Comparison of ENCODE assay signal across 1 cellular context in the genomic region with DNA sequence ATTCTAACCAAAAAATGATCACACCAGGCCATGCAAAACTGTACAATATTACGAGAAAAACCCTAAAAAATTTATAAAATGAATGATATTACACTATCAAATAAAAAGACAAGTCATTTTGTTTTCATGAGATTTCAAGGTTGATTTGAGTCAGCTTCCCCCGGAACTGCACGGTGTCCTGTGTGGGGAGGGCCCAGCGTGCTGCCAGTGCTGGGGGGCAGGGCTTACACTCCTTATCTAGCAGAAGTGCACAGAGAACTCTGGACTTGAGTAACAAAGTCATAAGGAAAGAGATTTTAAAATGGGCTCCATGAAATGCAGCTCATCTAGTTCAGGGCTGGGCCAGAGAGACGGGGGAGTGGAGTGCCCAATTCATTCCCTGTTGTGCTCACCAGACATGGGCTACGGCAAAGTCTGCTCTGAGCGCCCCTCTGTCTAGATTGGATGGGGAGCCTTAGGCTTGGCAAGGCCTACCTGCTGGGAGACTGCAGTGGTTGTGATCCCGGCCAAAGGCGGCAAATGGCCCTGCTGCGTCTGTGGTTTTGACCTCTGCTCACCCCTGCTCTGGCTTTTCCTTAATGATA.
TF ChIP-seq lines count a peak whose summit lies in the region.

No MANE protein-coding gene starts in this region.

TF ChIP-seq in K562, 482 proteins besides CTCF, POLR2A, EP300 and RAD21 (continued from another document and continues in another):
- no peak for TF ChIP-seq UBTF (IDR thresholded peaks at IDR 0.05; ENCODE audit: borderline replicate concordance in 1 of 2, low read depth in 2 of 2, low read length in 2 of 2)
- no peak for TF ChIP-seq ASH1L (IDR thresholded peaks at IDR 0.05; ENCODE audit: borderline replicate concordance, low read depth, partially characterized antibody)
- TF ChIP-seq IRF2 (CRISPR knock-in tag; IDR thresholded peaks at IDR 0.05): no peak
- no peak for TF ChIP-seq BRCA1 (IDR thresholded peaks at IDR 0.05)
- no peak for TF ChIP-seq BRCA1 (CRISPR knock-in tag; IDR thresholded peaks at IDR 0.05)
- TF ChIP-seq FIP1L1 (IDR thresholded peaks at IDR 0.05; ENCODE audit: low read depth, low read length, poor library complexity, severe bottlenecking): no peak
- no peak for TF ChIP-seq RREB1 (CRISPR knock-in tag; IDR thresholded peaks at IDR 0.05)
- TF ChIP-seq NEUROD1 (IDR thresholded peaks at IDR 0.05; ENCODE audit: borderline replicate concordance, low read depth, low read length, partially characterized antibody): no peak
- TF ChIP-seq, protein P1, sequence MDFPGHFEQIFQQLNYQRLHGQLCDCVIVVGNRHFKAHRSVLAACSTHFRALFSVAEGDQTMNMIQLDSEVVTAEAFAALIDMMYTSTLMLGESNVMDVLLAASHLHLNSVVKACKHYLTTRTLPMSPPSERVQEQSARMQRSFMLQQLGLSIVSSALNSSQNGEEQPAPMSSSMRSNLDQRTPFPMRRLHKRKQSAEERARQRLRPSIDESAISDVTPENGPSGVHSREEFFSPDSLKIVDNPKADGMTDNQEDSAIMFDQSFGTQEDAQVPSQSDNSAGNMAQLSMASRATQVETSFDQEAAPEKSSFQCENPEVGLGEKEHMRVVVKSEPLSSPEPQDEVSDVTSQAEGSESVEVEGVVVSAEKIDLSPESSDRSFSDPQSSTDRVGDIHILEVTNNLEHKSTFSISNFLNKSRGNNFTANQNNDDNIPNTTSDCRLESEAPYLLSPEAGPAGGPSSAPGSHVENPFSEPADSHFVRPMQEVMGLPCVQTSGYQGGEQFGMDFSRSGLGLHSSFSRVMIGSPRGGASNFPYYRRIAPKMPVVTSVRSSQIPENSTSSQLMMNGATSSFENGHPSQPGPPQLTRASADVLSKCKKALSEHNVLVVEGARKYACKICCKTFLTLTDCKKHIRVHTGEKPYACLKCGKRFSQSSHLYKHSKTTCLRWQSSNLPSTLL (IDR thresholded peaks at IDR 0.05): no peak
- no peak for TF ChIP-seq PTRF (tag; IDR thresholded peaks at IDR 0.05)
- TF ChIP-seq SRSF1 (IDR thresholded peaks at IDR 0.05; ENCODE audit: low read depth, low read length): no peak
- no peak for TF ChIP-seq CHCHD3 (CRISPR knock-in tag; IDR thresholded peaks at IDR 0.05)
- no peak for TF ChIP-seq KLF13 (tag; IDR thresholded peaks at IDR 0.05; ENCODE audit: borderline replicate concordance, low read depth)
- no peak for TF ChIP-seq ZNF561 (CRISPR knock-in tag; conservative IDR thresholded peaks at IDR 0.05)
- TF ChIP-seq LEF1 (IDR thresholded peaks at IDR 0.05): peak; percentile 83
- no peak for TF ChIP-seq CGGBP1 (CRISPR knock-in tag; IDR thresholded peaks at IDR 0.05)
- no peak for TF ChIP-seq ZNF764 (CRISPR knock-in tag; IDR thresholded peaks at IDR 0.05; ENCODE audit: low read depth)
- no peak for TF ChIP-seq ZEB2 (IDR thresholded peaks at IDR 0.05)
- TF ChIP-seq NKRF (IDR thresholded peaks at IDR 0.05; ENCODE audit: borderline replicate concordance): no peak
- TF ChIP-seq SAFB (IDR thresholded peaks at IDR 0.05; ENCODE audit: borderline replicate concordance, low read depth, low read length): no peak
- no peak for TF ChIP-seq PHTF2 (CRISPR knock-in tag; IDR thresholded peaks at IDR 0.05)
- TF ChIP-seq, protein P2, sequence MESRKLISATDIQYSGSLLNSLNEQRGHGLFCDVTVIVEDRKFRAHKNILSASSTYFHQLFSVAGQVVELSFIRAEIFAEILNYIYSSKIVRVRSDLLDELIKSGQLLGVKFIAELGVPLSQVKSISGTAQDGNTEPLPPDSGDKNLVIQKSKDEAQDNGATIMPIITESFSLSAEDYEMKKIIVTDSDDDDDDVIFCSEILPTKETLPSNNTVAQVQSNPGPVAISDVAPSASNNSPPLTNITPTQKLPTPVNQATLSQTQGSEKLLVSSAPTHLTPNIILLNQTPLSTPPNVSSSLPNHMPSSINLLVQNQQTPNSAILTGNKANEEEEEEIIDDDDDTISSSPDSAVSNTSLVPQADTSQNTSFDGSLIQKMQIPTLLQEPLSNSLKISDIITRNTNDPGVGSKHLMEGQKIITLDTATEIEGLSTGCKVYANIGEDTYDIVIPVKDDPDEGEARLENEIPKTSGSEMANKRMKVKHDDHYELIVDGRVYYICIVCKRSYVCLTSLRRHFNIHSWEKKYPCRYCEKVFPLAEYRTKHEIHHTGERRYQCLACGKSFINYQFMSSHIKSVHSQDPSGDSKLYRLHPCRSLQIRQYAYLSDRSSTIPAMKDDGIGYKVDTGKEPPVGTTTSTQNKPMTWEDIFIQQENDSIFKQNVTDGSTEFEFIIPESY (CRISPR knock-in tag; IDR thresholded peaks at IDR 0.05): no peak
- TF ChIP-seq ZNF511 (CRISPR knock-in tag; IDR thresholded peaks at IDR 0.05): no peak
- TF ChIP-seq, protein P3, sequence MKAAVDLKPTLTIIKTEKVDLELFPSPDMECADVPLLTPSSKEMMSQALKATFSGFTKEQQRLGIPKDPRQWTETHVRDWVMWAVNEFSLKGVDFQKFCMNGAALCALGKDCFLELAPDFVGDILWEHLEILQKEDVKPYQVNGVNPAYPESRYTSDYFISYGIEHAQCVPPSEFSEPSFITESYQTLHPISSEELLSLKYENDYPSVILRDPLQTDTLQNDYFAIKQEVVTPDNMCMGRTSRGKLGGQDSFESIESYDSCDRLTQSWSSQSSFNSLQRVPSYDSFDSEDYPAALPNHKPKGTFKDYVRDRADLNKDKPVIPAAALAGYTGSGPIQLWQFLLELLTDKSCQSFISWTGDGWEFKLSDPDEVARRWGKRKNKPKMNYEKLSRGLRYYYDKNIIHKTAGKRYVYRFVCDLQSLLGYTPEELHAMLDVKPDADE (conservative IDR thresholded peaks at IDR 0.05; ENCODE audit: control insufficient read depth, low read depth, low read length): no peak
- no peak for TF ChIP-seq MCM5 (IDR thresholded peaks at IDR 0.05; ENCODE audit: low read depth)
- no peak for TF ChIP-seq RBM25 (IDR thresholded peaks at IDR 0.05; ENCODE audit: low read depth, low read length, severe bottlenecking)
- no peak for TF ChIP-seq NFE2L1 (tag; IDR thresholded peaks at IDR 0.05; ENCODE audit: borderline replicate concordance, low read depth)
- TF ChIP-seq CC2D1A (IDR thresholded peaks at IDR 0.05): no peak
- TF ChIP-seq, protein P4, sequence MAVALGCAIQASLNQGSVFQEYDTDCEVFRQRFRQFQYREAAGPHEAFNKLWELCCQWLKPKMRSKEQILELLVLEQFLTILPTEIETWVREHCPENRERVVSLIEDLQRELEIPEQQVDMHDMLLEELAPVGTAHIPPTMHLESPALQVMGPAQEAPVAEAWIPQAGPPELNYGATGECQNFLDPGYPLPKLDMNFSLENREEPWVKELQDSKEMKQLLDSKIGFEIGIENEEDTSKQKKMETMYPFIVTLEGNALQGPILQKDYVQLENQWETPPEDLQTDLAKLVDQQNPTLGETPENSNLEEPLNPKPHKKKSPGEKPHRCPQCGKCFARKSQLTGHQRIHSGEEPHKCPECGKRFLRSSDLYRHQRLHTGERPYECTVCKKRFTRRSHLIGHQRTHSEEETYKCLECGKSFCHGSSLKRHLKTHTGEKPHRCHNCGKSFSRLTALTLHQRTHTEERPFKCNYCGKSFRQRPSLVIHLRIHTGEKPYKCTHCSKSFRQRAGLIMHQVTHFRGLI (CRISPR knock-in tag; IDR thresholded peaks at IDR 0.05): no peak
- no peak for TF ChIP-seq FOXK2 (conservative IDR thresholded peaks at IDR 0.05 in 1 of 2, IDR thresholded peaks at IDR 0.05 in 1 of 2; ENCODE audit: low read depth in 2 of 2)
- TF ChIP-seq NONO (IDR thresholded peaks at IDR 0.05; ENCODE audit: low read depth in 2 of 2, low read length in 1 of 2): no peak
- TF ChIP-seq, protein P5, sequence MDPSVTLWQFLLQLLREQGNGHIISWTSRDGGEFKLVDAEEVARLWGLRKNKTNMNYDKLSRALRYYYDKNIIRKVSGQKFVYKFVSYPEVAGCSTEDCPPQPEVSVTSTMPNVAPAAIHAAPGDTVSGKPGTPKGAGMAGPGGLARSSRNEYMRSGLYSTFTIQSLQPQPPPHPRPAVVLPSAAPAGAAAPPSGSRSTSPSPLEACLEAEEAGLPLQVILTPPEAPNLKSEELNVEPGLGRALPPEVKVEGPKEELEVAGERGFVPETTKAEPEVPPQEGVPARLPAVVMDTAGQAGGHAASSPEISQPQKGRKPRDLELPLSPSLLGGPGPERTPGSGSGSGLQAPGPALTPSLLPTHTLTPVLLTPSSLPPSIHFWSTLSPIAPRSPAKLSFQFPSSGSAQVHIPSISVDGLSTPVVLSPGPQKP (CRISPR knock-in tag; IDR thresholded peaks at IDR 0.05): no peak
- peak; percentile 43; the same call in 1 of the 2 replicates for TF ChIP-seq CEBPB (tag; IDR thresholded peaks at IDR 0.05)
- no peak for TF ChIP-seq POLR2AphosphoS2 (IDR thresholded peaks at IDR 0.05; ENCODE audit: low read length)
- TF ChIP-seq CBX2 (IDR thresholded peaks at IDR 0.05; ENCODE audit: insufficient read depth, low read length, poor library complexity, severe bottlenecking): no peak
